ENCODE assay signal across 8 cellular contexts in the genomic region with DNA sequence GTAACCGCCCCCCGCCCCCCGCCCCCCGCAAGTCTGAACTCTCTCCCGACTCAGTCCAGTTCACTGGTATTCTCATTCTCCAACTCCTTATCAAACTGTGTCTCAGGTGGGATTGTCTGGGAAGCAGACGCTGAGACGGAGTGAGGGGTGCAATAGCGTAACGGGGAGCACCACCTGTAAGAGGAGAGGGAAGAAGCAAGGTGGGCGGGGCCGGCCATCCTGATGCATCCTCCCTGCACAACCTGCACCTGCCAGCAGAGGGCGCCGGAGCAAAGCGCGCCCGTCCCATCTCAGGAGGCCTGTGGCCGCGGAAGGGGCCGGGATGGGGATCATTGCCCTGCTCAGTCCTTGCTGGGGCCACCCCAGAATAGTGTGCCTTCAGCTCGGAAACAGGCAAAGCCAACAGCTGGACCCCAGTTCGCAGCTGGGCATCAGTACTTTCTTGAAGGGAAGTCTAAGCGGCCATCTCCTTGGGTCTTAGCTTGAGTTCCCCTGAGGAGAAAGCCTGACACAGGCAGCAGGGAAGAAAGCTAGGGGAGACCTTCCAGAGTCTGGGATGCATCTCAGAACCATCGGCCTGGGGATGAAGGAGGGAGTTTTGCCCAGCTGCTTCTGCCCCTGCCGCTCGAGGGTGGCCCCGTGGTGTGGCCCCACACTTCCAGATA.
DNase-seq lines count a peak whose midpoint lies in the region; ATAC-seq and TF ChIP-seq lines count a peak whose summit lies in the region.

No MANE protein-coding gene starts in this region.

- ATAC-seq in HG03565 (IDR thresholded peaks at IDR 0.05; ENCODE audit: unreplicated experiment) (peak; percentile 48), left cardiac atrium (peak; percentile 38 to 52)

- intact Hi-C loops in left cardiac atrium (cut with DNase I): loop anchor here in 1 of 2 donors (2.0 kb wide), 1 partner anchor 380 kb away; no protein-coding TSS in a partner anchor

- POLR2A ChIA-PET in RWPE1 (lab: Yijun Ruan, JAX; ENCODE audit: low non-redundant PET): no interaction called here

- H3K27ac ChIP-seq in RWPE1: no peak overlapping the region

- TF ChIP-seq CTCF in RWPE1 (conservative IDR thresholded peaks at IDR 0.05; ENCODE audit: low read depth): peak; percentile 86

- CTCF ChIA-PET in RWPE1 (lab: Yijun Ruan, JAX): interaction anchor here (0.5 to 3.0 kb wide), 13 partner anchors 18 to 1355 kb away, joined by 3 to 13 read pairs (median 4); no protein-coding TSS in a partner anchor

- DNase-seq in NCI-H345 (lab: John Stamatoyannopoulos, UW): peak; percentile 61
- no peak for DNase-seq in NCI-H345 treated with DMSO at 0.1 percent for 48 hours (lab: John Stamatoyannopoulos, UW; ENCODE audit: unreplicated experiment)
- DNase-seq in RWPE1 (ENCODE audit: low spot score): peak; percentile 72
- peak; percentile 45 for DNase-seq in activated gamma-delta T cell treated with Interleukin-2 at 50 U/mL for 16 hours
- DNase-seq in left cardiac atrium: peak; percentile 71
- peak; percentile 28 to 69 for DNase-seq in stimulated activated CD4-positive, alpha-beta T cell treated with anti-CD3 and anti-CD28 coated beads, Interleukin-12 subunit alpha, Interleukin-12 subunit beta, amount 100 ng/mL, for 24 hours (ENCODE audit: low read depth in 2 of 2)
- no peak for DNase-seq in DMS79 treated with DMSO at 0.1 percent for 48 hours (lab: John Stamatoyannopoulos, UW)

Comparison
In these comparisons a context has a peak if more than half of its experiments do, and no peak if none do; other contexts are left out.
1. DNase-seq: peak in NCI-H345 (single experiment), RWPE1 (single experiment), activated gamma-delta T cell treated with Interleukin-2 at 50 U/mL for 16 hours (single experiment), left cardiac atrium (single experiment) and stimulated activated CD4-positive, alpha-beta T cell treated with anti-CD3 and anti-CD28 coated beads, Interleukin-12 subunit alpha, Interleukin-12 subunit beta, amount 100 ng/mL, for 24 hours (2 of 2); none in NCI-H345 treated with DMSO at 0.1 percent for 48 hours (single experiment) and DMS79 treated with DMSO at 0.1 percent for 48 hours (single experiment).